ENCODE assay signal across 13 cellular contexts in the genomic region with DNA sequence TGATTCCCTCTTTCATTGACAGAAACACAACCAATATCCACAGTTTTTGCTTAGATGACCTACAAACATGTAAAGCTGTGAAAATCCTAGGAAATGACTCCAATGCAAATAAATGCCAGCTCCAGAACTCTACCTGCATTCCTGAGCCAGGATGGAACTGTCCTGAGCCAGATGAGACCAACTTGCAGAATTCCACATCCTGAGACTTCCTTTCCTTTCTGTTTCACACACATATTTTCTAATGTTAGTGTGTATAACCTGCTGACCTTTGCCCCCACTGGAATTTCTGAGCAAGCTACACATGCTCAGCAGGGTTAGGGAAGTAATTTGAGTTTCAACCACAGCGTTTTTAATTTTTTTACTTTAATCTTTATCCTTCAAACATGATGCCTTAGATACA.
DNase-seq lines count a peak whose midpoint lies in the region; ATAC-seq and TF ChIP-seq lines count a peak whose summit lies in the region.
"Had no signal": no experiment of that assay in that cellular context is flagged by ENCODE, and none has a peak within 500 bp of the region (broad histone marks: within the 10 kb centered on the region; RNA-seq: fewer than 3 reads in every experiment).

No MANE protein-coding gene starts in this region.

- H3K79me2 ChIP-seq in mesendoderm (ENCODE audit: control insufficient read depth, insufficient read depth, low read length): no peaks in the 10 kb centered on the region

- no CpG with 5 or more reads among the region's 1 CpG for WGBS in mesendoderm (ENCODE audit: extremely low coverage, insufficient coverage, low lambda C conversion rate)

- no peak for TF ChIP-seq CTCF in colonic mucosa (IDR thresholded peaks at IDR 0.05)

- H2BK120ac ChIP-seq in mesendoderm (ENCODE audit: low read depth, low read length): peak overlapping the region; percentile 61

- H4K8ac ChIP-seq in mesendoderm (ENCODE audit: low read depth, low read length): no peak overlapping the region

- H3K36me3 ChIP-seq in colonic mucosa (no peaks in the 10 kb centered on the region), mesendoderm (ENCODE audit: control insufficient read depth, insufficient read depth, low read length) (no peaks in the 10 kb centered on the region)

- ATAC-seq in GM19455 (IDR thresholded peaks at IDR 0.05; ENCODE audit: unreplicated experiment) (no peak), GM21526 (IDR thresholded peaks at IDR 0.05; ENCODE audit: low FRiP score, unreplicated experiment) (no peak)

- DNase-seq in Caki2 (ENCODE audit: low read depth) (peak; percentile 40), MV-4-11 (lab: John Stamatoyannopoulos, UW) (peak; percentile 66), colonic mucosa (peak; percentile 82), mesendoderm (peak; percentile 91), NCI-H1092 treated with DMSO at 0.1 percent for 48 hours (lab: John Stamatoyannopoulos, UW) (no peak)
- no peak for DNase-seq in activated CD4-positive, alpha-beta T cell treated with anti-CD3 and anti-CD28 coated beads, Interleukin-2, amount 50 U/mL, for 1 hour
- DNase-seq: activated CD4-positive, CD25-positive, alpha-beta regulatory T cell treated with anti-CD3 and anti-CD28 coated beads, Interleukin-2, amount 50 U/mL, for 72 hours; activated T-cell treated with anti-CD3 and anti-CD28 coated beads, Interleukin-2, amount 50 U/mL, for 1 hour; naive B cell; NCI-H1417 had no signal

- no peak overlapping the region for H3K23ac ChIP-seq in mesendoderm (ENCODE audit: low read length)

- H2BK5ac ChIP-seq in mesendoderm (ENCODE audit: low read length): no peak overlapping the region

- in situ Hi-C loops in Caki2 (cut with HindIII; ENCODE audit: low pct_unique_long_range_greater_than_20kb, low sequenced_read_pairs): no loop called here

- H3K18ac ChIP-seq in mesendoderm (ENCODE audit: low read length): peak overlapping the region; percentile 60

- H3K4me1 ChIP-seq in colonic mucosa (no peaks in the 10 kb centered on the region), mesendoderm (ENCODE audit: control insufficient read depth, low read depth, low read length) (peaks cover 8% of the 10 kb centered on the region)

- no peak overlapping the region for H2AK5ac ChIP-seq in mesendoderm (ENCODE audit: low read length)

- no peak overlapping the region for H3K4me2 ChIP-seq in mesendoderm (ENCODE audit: low read length)

- no peak overlapping the region for H3K4ac ChIP-seq in mesendoderm (ENCODE audit: low read depth, low read length)

- no peak overlapping the region for H3K9ac ChIP-seq in colonic mucosa (ENCODE audit: low read depth in 2 of 2, low read length in 2 of 2)
- H3K9ac ChIP-seq in mesendoderm (ENCODE audit: low read length): no peak overlapping the region

- no peak overlapping the region for H3K4me3 ChIP-seq in colonic mucosa
- no peak overlapping the region for H3K4me3 ChIP-seq in mesendoderm (ENCODE audit: low read length)
- H3K4me3 ChIP-seq: skin epidermis had no signal

- no peaks in the 10 kb centered on the region for H3K27me3 ChIP-seq in colonic mucosa
- H3K27me3 ChIP-seq in mesendoderm (ENCODE audit: insufficient read depth, low read length, poor library complexity): no peaks in the 10 kb centered on the region

- intact Hi-C loops in colonic mucosa (cut with DNase I): no loop called here

- H3K9me3 ChIP-seq in colonic mucosa: no peaks in the 10 kb centered on the region

- peak overlapping the region; percentile 29 for H3K27ac ChIP-seq in colonic mucosa
- H3K27ac ChIP-seq in mesendoderm (ENCODE audit: low read depth, low read length): peak overlapping the region; percentile 34
- H3K27ac ChIP-seq: skin epidermis had no signal

- no peak overlapping the region for H2BK15ac ChIP-seq in mesendoderm (replicated peaks; ENCODE audit: low read depth)

- H3K79me1 ChIP-seq in mesendoderm (ENCODE audit: low read length): no peaks in the 10 kb centered on the region

- H3K56ac ChIP-seq in mesendoderm (ENCODE audit: low read length): no peak overlapping the region

- no peak overlapping the region for H4K5ac ChIP-seq in mesendoderm (ENCODE audit: low read length)

Comparison
In these comparisons a context has a peak if more than half of its experiments do, and no peak if none do; other contexts are left out.
1. DNase-seq: peak in Caki2 (single experiment), MV-4-11 (single experiment), colonic mucosa (single experiment) and mesendoderm (single experiment); none in NCI-H1092 treated with DMSO at 0.1 percent for 48 hours (single experiment) and activated CD4-positive, alpha-beta T cell treated with anti-CD3 and anti-CD28 coated beads, Interleukin-2, amount 50 U/mL, for 1 hour (single experiment).